ENCODE assay signal across 1 cellular context in the genomic region with DNA sequence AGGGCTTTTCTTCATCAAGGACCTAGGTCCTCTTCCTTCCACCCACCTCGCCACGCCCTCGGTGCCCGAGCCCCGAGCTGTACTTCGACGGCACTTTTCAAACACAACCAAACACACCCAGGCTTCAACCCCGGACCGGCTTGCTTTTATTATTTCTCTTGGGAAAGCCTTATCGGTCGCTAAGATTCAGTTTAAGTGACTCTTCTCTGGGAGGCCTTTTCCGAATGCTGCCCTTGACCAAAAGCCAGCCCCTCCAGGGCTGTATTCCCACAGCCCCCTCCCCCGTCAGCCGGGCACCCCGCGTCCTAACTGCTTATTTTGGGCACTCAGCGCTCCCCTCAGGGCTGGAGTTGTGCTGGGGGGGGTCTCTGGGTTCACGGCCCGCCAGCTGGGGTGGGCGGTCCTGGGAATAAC.
TF ChIP-seq lines count a peak whose summit lies in the region.

No MANE protein-coding gene starts in this region.

TF ChIP-seq in WTC11, 78 proteins besides CTCF, POLR2A, EP300 and RAD21 (continued from another document):
- TF ChIP-seq, protein P1, sequence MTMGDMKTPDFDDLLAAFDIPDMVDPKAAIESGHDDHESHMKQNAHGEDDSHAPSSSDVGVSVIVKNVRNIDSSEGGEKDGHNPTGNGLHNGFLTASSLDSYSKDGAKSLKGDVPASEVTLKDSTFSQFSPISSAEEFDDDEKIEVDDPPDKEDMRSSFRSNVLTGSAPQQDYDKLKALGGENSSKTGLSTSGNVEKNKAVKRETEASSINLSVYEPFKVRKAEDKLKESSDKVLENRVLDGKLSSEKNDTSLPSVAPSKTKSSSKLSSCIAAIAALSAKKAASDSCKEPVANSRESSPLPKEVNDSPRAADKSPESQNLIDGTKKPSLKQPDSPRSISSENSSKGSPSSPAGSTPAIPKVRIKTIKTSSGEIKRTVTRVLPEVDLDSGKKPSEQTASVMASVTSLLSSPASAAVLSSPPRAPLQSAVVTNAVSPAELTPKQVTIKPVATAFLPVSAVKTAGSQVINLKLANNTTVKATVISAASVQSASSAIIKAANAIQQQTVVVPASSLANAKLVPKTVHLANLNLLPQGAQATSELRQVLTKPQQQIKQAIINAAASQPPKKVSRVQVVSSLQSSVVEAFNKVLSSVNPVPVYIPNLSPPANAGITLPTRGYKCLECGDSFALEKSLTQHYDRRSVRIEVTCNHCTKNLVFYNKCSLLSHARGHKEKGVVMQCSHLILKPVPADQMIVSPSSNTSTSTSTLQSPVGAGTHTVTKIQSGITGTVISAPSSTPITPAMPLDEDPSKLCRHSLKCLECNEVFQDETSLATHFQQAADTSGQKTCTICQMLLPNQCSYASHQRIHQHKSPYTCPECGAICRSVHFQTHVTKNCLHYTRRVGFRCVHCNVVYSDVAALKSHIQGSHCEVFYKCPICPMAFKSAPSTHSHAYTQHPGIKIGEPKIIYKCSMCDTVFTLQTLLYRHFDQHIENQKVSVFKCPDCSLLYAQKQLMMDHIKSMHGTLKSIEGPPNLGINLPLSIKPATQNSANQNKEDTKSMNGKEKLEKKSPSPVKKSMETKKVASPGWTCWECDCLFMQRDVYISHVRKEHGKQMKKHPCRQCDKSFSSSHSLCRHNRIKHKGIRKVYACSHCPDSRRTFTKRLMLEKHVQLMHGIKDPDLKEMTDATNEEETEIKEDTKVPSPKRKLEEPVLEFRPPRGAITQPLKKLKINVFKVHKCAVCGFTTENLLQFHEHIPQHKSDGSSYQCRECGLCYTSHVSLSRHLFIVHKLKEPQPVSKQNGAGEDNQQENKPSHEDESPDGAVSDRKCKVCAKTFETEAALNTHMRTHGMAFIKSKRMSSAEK (CRISPR knock-in tag; IDR thresholded peaks at IDR 0.05; ENCODE audit: borderline replicate concordance) = no peak
- TF ChIP-seq GTF2I (CRISPR knock-in tag; conservative IDR thresholded peaks at IDR 0.05) (no peak), KAT7 (CRISPR knock-in tag; IDR thresholded peaks at IDR 0.05; ENCODE audit: borderline replicate concordance) (no peak), GABPB1 (CRISPR knock-in tag; IDR thresholded peaks at IDR 0.05) (no peak), RELA (CRISPR knock-in tag; IDR thresholded peaks at IDR 0.05; ENCODE audit: borderline replicate concordance) (no peak), ZNF138 (CRISPR knock-in tag; conservative IDR thresholded peaks at IDR 0.05) (no peak), ZNF232 (CRISPR knock-in tag; IDR thresholded peaks at IDR 0.05) (no peak), TEAD1 (CRISPR knock-in tag; IDR thresholded peaks at IDR 0.05) (no peak), NR2C2 (CRISPR knock-in tag; IDR thresholded peaks at IDR 0.05) (no peak), EMX1 (CRISPR knock-in tag; IDR thresholded peaks at IDR 0.05) (no peak), ZNF219 (CRISPR knock-in tag; IDR thresholded peaks at IDR 0.05; ENCODE audit: borderline replicate concordance) (no peak), FOXK1 (CRISPR knock-in tag; IDR thresholded peaks at IDR 0.05) (no peak)
- TF ChIP-seq, protein P2, sequence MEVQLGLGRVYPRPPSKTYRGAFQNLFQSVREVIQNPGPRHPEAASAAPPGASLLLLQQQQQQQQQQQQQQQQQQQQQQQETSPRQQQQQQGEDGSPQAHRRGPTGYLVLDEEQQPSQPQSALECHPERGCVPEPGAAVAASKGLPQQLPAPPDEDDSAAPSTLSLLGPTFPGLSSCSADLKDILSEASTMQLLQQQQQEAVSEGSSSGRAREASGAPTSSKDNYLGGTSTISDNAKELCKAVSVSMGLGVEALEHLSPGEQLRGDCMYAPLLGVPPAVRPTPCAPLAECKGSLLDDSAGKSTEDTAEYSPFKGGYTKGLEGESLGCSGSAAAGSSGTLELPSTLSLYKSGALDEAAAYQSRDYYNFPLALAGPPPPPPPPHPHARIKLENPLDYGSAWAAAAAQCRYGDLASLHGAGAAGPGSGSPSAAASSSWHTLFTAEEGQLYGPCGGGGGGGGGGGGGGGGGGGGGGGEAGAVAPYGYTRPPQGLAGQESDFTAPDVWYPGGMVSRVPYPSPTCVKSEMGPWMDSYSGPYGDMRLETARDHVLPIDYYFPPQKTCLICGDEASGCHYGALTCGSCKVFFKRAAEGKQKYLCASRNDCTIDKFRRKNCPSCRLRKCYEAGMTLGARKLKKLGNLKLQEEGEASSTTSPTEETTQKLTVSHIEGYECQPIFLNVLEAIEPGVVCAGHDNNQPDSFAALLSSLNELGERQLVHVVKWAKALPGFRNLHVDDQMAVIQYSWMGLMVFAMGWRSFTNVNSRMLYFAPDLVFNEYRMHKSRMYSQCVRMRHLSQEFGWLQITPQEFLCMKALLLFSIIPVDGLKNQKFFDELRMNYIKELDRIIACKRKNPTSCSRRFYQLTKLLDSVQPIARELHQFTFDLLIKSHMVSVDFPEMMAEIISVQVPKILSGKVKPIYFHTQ (CRISPR knock-in tag; IDR thresholded peaks at IDR 0.05) = no peak
- TF ChIP-seq, protein P3, sequence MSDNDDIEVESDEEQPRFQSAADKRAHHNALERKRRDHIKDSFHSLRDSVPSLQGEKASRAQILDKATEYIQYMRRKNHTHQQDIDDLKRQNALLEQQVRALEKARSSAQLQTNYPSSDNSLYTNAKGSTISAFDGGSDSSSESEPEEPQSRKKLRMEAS (CRISPR knock-in tag; IDR thresholded peaks at IDR 0.05) = no peak
- TF ChIP-seq, protein P4, sequence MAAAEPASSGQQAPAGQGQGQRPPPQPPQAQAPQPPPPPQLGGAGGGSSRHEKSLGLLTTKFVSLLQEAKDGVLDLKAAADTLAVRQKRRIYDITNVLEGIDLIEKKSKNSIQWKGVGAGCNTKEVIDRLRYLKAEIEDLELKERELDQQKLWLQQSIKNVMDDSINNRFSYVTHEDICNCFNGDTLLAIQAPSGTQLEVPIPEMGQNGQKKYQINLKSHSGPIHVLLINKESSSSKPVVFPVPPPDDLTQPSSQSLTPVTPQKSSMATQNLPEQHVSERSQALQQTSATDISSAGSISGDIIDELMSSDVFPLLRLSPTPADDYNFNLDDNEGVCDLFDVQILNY (CRISPR knock-in tag; IDR thresholded peaks at IDR 0.05) = no peak
